1 cellular context compared by ENCODE assay signal in the genomic region with DNA sequence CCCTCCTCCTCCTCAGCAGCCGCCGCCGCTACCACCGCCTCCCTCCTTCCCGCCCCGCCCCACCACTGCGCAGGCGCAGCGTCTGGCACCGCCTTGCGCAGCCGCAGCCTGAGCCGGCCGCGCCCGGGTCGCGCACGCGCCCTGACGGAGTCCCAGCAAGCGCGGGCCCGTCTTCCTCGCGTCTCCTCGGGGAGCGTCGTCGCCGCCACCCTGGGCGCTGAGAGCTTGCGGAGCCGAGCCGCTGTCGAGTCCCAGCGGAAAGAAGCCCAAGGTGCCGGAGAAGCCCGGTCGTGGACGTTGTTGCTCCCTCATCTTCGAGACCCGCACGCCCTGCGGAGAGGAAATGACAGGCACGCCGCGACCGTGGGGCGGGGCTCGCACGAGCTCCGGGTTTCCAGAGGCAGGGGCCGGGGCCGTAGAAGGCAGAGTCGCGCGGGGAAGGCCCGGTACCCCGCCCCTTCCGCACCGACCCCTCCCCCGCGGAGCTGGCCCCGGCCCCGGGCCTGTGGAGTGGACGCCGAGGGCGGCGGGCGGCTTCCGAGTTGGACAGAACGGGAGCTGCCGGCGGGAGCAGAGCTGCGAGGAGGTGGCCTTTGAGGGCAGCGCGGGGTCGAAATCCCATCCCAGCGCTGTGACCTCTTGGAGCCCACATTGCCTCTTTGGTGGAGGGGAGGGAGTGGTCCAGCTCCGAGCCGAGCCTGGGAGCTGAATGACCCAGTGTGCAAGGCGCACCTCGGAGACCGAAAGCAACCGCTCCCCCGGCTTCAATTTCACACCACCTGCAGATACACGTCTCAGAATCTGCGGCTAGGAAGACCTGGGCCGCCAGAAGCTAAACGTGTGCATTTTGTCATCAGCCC.
TF ChIP-seq lines count a peak whose summit lies in the region.

No MANE protein-coding gene starts in this region.

TF ChIP-seq in HEK293, 187 proteins besides CTCF, POLR2A, EP300 and RAD21 (continued from another document and continues in another):
- TF ChIP-seq, protein P1, sequence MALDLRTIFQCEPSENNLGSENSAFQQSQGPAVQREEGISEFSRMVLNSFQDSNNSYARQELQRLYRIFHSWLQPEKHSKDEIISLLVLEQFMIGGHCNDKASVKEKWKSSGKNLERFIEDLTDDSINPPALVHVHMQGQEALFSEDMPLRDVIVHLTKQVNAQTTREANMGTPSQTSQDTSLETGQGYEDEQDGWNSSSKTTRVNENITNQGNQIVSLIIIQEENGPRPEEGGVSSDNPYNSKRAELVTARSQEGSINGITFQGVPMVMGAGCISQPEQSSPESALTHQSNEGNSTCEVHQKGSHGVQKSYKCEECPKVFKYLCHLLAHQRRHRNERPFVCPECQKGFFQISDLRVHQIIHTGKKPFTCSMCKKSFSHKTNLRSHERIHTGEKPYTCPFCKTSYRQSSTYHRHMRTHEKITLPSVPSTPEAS (tag by site-specific recombination; IDR thresholded peaks at IDR 0.05): no peak
- TF ChIP-seq, protein P2, sequence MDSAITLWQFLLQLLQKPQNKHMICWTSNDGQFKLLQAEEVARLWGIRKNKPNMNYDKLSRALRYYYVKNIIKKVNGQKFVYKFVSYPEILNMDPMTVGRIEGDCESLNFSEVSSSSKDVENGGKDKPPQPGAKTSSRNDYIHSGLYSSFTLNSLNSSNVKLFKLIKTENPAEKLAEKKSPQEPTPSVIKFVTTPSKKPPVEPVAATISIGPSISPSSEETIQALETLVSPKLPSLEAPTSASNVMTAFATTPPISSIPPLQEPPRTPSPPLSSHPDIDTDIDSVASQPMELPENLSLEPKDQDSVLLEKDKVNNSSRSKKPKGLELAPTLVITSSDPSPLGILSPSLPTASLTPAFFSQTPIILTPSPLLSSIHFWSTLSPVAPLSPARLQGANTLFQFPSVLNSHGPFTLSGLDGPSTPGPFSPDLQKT (IDR thresholded peaks at IDR 0.05; ENCODE audit: borderline replicate concordance, low read depth, low read length): no peak
- TF ChIP-seq ZNF621 (tag by site-specific recombination; IDR thresholded peaks at IDR 0.05): no peak
- TF ChIP-seq, protein P3, sequence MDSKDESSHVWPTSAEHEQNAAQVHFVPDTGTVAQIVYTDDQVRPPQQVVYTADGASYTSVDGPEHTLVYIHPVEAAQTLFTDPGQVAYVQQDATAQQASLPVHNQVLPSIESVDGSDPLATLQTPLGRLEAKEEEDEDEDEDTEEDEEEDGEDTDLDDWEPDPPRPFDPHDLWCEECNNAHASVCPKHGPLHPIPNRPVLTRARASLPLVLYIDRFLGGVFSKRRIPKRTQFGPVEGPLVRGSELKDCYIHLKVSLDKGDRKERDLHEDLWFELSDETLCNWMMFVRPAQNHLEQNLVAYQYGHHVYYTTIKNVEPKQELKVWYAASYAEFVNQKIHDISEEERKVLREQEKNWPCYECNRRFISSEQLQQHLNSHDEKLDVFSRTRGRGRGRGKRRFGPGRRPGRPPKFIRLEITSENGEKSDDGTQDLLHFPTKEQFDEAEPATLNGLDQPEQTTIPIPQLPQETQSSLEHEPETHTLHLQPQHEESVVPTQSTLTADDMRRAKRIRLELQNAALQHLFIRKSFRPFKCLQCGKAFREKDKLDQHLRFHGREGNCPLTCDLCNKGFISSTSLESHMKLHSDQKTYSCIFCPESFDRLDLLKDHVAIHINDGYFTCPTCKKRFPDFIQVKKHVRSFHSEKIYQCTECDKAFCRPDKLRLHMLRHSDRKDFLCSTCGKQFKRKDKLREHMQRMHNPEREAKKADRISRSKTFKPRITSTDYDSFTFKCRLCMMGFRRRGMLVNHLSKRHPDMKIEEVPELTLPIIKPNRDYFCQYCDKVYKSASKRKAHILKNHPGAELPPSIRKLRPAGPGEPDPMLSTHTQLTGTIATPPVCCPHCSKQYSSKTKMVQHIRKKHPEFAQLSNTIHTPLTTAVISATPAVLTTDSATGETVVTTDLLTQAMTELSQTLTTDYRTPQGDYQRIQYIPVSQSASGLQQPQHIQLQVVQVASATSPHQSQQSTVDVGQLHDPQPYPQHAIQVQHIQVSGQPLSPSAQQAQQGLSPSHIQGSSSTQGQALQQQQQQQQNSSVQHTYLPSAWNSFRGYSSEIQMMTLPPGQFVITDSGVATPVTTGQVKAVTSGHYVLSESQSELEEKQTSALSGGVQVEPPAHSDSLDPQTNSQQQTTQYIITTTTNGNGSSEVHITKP (tag by site-specific recombination; IDR thresholded peaks at IDR 0.05): peak; percentile 16; the same call in 1 of the 2 replicates
- peak; percentile 88 for TF ChIP-seq KLF9 (tag by site-specific recombination; IDR thresholded peaks at IDR 0.05; ENCODE audit: low read depth)
- no peak for TF ChIP-seq ZFP41 (tag by site-specific recombination; IDR thresholded peaks at IDR 0.05; ENCODE audit: borderline replicate concordance)
- TF ChIP-seq, protein P4, sequence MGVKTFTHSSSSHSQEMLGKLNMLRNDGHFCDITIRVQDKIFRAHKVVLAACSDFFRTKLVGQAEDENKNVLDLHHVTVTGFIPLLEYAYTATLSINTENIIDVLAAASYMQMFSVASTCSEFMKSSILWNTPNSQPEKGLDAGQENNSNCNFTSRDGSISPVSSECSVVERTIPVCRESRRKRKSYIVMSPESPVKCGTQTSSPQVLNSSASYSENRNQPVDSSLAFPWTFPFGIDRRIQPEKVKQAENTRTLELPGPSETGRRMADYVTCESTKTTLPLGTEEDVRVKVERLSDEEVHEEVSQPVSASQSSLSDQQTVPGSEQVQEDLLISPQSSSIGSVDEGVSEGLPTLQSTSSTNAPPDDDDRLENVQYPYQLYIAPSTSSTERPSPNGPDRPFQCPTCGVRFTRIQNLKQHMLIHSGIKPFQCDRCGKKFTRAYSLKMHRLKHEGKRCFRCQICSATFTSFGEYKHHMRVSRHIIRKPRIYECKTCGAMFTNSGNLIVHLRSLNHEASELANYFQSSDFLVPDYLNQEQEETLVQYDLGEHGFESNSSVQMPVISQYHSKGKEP (tag by site-specific recombination; IDR thresholded peaks at IDR 0.05): no peak
- peak; percentile 42; the same call in 1 of the 2 replicates for TF ChIP-seq KLF10 (tag by site-specific recombination; IDR thresholded peaks at IDR 0.05)
- 0 out of 2 replicates have a peak, but pooled peaks have one; percentile 22 for TF ChIP-seq ZNF610 (tag by site-specific recombination; IDR thresholded peaks at IDR 0.05; ENCODE audit: borderline replicate concordance)
- TF ChIP-seq ZNF521 (tag by site-specific recombination; IDR thresholded peaks at IDR 0.05): no peak
- TF ChIP-seq, protein P5, sequence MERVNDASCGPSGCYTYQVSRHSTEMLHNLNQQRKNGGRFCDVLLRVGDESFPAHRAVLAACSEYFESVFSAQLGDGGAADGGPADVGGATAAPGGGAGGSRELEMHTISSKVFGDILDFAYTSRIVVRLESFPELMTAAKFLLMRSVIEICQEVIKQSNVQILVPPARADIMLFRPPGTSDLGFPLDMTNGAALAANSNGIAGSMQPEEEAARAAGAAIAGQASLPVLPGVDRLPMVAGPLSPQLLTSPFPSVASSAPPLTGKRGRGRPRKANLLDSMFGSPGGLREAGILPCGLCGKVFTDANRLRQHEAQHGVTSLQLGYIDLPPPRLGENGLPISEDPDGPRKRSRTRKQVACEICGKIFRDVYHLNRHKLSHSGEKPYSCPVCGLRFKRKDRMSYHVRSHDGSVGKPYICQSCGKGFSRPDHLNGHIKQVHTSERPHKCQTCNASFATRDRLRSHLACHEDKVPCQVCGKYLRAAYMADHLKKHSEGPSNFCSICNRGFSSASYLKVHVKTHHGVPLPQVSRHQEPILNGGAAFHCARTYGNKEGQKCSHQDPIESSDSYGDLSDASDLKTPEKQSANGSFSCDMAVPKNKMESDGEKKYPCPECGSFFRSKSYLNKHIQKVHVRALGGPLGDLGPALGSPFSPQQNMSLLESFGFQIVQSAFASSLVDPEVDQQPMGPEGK (tag by site-specific recombination; IDR thresholded peaks at IDR 0.05): peak; percentile 63; the same call in 1 of the 2 replicates
- no peak for TF ChIP-seq BCL11A (tag by site-specific recombination; IDR thresholded peaks at IDR 0.05; ENCODE audit: low read depth)
- TF ChIP-seq ZBTB48 (tag by site-specific recombination; IDR thresholded peaks at IDR 0.05): peak; percentile 91
- TF ChIP-seq SP2 (tag by site-specific recombination; IDR thresholded peaks at IDR 0.05): peak; percentile 82
- TF ChIP-seq, protein P6, sequence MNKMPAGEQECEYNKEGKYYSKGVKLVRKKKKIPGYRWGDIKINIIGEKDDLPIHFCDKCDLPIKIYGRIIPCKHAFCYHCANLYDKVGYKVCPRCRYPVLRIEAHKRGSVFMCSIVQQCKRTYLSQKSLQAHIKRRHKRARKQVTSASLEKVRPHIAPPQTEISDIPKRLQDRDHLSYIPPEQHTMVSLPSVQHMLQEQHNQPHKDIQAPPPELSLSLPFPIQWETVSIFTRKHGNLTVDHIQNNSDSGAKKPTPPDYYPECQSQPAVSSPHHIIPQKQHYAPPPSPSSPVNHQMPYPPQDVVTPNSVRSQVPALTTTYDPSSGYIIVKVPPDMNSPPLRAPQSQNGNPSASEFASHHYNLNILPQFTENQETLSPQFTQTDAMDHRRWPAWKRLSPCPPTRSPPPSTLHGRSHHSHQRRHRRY (tag by site-specific recombination; IDR thresholded peaks at IDR 0.05): no peak
- no peak for TF ChIP-seq ZNF514 (tag by site-specific recombination; IDR thresholded peaks at IDR 0.05)
- no peak for TF ChIP-seq ZNF426 (tag by site-specific recombination; IDR thresholded peaks at IDR 0.05)
- TF ChIP-seq ZNF423 (tag by site-specific recombination; IDR thresholded peaks at IDR 0.05): no peak
- no peak for TF ChIP-seq ZNF701 (tag by site-specific recombination; IDR thresholded peaks at IDR 0.05)
- no peak for TF ChIP-seq ZNF112 (tag by site-specific recombination; IDR thresholded peaks at IDR 0.05)
- TF ChIP-seq, protein P7, sequence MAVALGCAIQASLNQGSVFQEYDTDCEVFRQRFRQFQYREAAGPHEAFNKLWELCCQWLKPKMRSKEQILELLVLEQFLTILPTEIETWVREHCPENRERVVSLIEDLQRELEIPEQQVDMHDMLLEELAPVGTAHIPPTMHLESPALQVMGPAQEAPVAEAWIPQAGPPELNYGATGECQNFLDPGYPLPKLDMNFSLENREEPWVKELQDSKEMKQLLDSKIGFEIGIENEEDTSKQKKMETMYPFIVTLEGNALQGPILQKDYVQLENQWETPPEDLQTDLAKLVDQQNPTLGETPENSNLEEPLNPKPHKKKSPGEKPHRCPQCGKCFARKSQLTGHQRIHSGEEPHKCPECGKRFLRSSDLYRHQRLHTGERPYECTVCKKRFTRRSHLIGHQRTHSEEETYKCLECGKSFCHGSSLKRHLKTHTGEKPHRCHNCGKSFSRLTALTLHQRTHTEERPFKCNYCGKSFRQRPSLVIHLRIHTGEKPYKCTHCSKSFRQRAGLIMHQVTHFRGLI (tag by site-specific recombination; IDR thresholded peaks at IDR 0.05): peak; percentile 39; the same call in 1 of the 2 replicates
- TF ChIP-seq MZF1 (tag by site-specific recombination; IDR thresholded peaks at IDR 0.05; ENCODE audit: borderline replicate concordance): no peak
- TF ChIP-seq ZFP69B (tag by site-specific recombination; IDR thresholded peaks at IDR 0.05): no peak
- peak; percentile 18; the same call in 1 of the 2 replicates for TF ChIP-seq GLIS1 (tag by site-specific recombination; IDR thresholded peaks at IDR 0.05)
- TF ChIP-seq KLF8 (tag by site-specific recombination; IDR thresholded peaks at IDR 0.05): peak; percentile 89
- TF ChIP-seq ZNF394 (tag by site-specific recombination; IDR thresholded peaks at IDR 0.05; ENCODE audit: borderline replicate concordance): peak; percentile 84
- TF ChIP-seq FEZF1 (tag by site-specific recombination; IDR thresholded peaks at IDR 0.05): no peak
- TF ChIP-seq, protein P8, sequence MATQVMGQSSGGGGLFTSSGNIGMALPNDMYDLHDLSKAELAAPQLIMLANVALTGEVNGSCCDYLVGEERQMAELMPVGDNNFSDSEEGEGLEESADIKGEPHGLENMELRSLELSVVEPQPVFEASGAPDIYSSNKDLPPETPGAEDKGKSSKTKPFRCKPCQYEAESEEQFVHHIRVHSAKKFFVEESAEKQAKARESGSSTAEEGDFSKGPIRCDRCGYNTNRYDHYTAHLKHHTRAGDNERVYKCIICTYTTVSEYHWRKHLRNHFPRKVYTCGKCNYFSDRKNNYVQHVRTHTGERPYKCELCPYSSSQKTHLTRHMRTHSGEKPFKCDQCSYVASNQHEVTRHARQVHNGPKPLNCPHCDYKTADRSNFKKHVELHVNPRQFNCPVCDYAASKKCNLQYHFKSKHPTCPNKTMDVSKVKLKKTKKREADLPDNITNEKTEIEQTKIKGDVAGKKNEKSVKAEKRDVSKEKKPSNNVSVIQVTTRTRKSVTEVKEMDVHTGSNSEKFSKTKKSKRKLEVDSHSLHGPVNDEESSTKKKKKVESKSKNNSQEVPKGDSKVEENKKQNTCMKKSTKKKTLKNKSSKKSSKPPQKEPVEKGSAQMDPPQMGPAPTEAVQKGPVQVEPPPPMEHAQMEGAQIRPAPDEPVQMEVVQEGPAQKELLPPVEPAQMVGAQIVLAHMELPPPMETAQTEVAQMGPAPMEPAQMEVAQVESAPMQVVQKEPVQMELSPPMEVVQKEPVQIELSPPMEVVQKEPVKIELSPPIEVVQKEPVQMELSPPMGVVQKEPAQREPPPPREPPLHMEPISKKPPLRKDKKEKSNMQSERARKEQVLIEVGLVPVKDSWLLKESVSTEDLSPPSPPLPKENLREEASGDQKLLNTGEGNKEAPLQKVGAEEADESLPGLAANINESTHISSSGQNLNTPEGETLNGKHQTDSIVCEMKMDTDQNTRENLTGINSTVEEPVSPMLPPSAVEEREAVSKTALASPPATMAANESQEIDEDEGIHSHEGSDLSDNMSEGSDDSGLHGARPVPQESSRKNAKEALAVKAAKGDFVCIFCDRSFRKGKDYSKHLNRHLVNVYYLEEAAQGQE (tag by site-specific recombination; IDR thresholded peaks at IDR 0.05): peak; percentile 25; the same call in 1 of the 2 replicates
- no peak for TF ChIP-seq ZNF350 (tag by site-specific recombination; IDR thresholded peaks at IDR 0.05)
- TF ChIP-seq ZFP3 (tag by site-specific recombination; IDR thresholded peaks at IDR 0.05; ENCODE audit: low read depth): no peak
- no peak for TF ChIP-seq HOXA7 (CRISPR knock-in tag; IDR thresholded peaks at IDR 0.05; ENCODE audit: borderline replicate concordance)
- 0 out of 2 replicates have a peak, but pooled peaks have one; percentile 32 for TF ChIP-seq ZNF561 (tag by site-specific recombination; IDR thresholded peaks at IDR 0.05; ENCODE audit: borderline replicate concordance)
- no peak for TF ChIP-seq ZNF677 (tag by site-specific recombination; IDR thresholded peaks at IDR 0.05)
- no peak for TF ChIP-seq ZNF791 (tag by site-specific recombination; IDR thresholded peaks at IDR 0.05)
- TF ChIP-seq EGR2 (tag by site-specific recombination; IDR thresholded peaks at IDR 0.05; ENCODE audit: low read depth): no peak
- peak; percentile 89 for TF ChIP-seq ZBTB20 (tag by site-specific recombination; IDR thresholded peaks at IDR 0.05)
- TF ChIP-seq ZNF555 (tag by site-specific recombination; conservative IDR thresholded peaks at IDR 0.05): no peak
- no peak for TF ChIP-seq ZNF510 (tag by site-specific recombination; IDR thresholded peaks at IDR 0.05; ENCODE audit: insufficient replicate concordance)
- TF ChIP-seq ZNF777 (tag by site-specific recombination; IDR thresholded peaks at IDR 0.05; ENCODE audit: borderline replicate concordance): peak; percentile 35; the same call in 1 of the 2 replicates
- peak; percentile 70; the same call in 1 of the 2 replicates for TF ChIP-seq SP7 (tag by site-specific recombination; IDR thresholded peaks at IDR 0.05)
